ENCODE assay signal across 1 cellular context in the genomic region with DNA sequence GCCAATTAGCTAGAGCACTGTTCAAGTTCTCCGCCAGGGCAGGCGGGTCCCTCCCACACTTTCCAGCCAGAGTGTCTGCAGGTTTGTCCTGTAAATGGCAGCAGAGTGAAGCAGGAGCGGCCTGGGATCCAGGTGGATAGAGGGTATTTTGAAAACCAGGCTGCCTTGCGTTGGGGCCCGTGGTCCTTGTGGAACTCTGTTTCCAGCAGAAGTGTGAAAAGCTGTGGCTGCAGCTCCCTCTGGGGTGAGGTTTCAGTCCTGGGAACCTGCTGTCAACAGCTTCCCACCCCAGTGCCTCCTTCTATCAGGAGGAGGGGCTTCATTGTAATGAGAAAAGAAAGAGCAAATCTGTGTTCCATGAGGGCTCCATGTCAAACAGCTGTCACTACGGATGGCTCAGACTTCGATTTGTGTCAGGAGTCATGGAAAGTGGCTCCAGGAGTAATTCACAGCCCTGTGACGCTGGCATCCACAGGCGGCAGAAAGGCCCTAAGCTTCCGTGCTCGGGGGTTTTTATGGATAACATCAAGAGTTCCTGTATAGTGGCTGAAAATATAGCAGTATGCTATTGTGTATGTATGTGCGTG.
TF ChIP-seq lines count a peak whose summit lies in the region.

No MANE protein-coding gene starts in this region.

TF ChIP-seq in HepG2, 621 proteins besides CTCF, POLR2A, EP300 and RAD21:
- no peak for TF ChIP-seq ZBTB2 (CRISPR knock-in tag; IDR thresholded peaks at IDR 0.05; ENCODE audit: low read depth)
- TF ChIP-seq TEAD3 (CRISPR knock-in tag; optimal IDR thresholded peaks at IDR 0.05; ENCODE audit: borderline replicate concordance), result no peak
- TF ChIP-seq ZNF121 (CRISPR knock-in tag; IDR thresholded peaks at IDR 0.05), result no peak
- no peak for TF ChIP-seq STAT5B (CRISPR knock-in tag; IDR thresholded peaks at IDR 0.05)
- TF ChIP-seq HHEX (CRISPR knock-in tag; IDR thresholded peaks at IDR 0.05), result no peak
- TF ChIP-seq NFIC (IDR thresholded peaks at IDR 0.05; ENCODE audit: low read length), result no peak
- TF ChIP-seq ZMYM3 (CRISPR knock-in tag; IDR thresholded peaks at IDR 0.05), result no peak
- TF ChIP-seq ZNF558 (CRISPR knock-in tag; IDR thresholded peaks at IDR 0.05; ENCODE audit: borderline replicate concordance), result no peak
- no peak for TF ChIP-seq NCOR1 (IDR thresholded peaks at IDR 0.05; ENCODE audit: borderline replicate concordance, low read length)
- no peak for TF ChIP-seq ELF1 (CRISPR knock-in tag; IDR thresholded peaks at IDR 0.05)
- no peak for TF ChIP-seq ZNF597 (CRISPR knock-in tag; IDR thresholded peaks at IDR 0.05)
